Comparison of ENCODE assay signal across 13 cellular contexts in the genomic region with DNA sequence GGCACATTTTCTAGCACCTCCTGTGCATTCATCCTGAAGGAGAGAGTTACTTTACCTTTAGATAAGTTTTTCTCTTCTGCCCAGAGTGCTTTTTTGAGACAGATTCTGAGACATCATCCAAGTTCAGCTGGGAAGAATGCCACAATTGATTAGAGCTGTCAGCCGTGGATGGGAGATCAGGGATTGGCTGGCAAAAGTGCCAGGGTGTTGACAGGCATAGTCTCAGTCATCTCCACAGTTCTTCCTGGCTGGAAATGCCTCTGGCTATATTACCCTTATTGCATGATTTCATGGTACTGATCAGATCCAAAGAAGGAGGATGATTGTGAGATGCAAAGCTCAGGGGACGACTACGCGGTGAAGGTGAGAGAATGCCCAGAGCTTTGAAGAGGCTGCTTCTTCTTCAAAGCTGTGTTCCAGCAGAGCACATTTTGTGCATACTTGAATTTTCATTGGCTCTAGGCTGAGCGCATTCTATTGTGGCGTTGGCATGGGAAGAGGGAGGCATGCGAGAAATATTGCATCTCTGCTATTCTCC.
"Had no signal": no experiment of that assay in that cellular context is flagged by ENCODE, and none has a peak within 500 bp of the region (broad histone marks: within the 10 kb centered on the region; RNA-seq: fewer than 3 reads in every experiment).

No MANE protein-coding gene starts in this region.

- H3K27ac Mint-ChIP-seq: activated CD4-positive, alpha-beta memory T cell treated with anti-CD3 and anti-CD28 coated beads for 36 hours; activated naive CD8-positive, alpha-beta T cell treated with anti-CD3 and anti-CD28 coated beads, Interleukin-2, amount 10 ng/mL, durations not matched to agents 7 days and 5 days; activated T-helper 2 cell treated with anti-CD3 and anti-CD28 coated beads, Interferon-gamma antibody, Interleukin-2, Interleukin-4, amounts not matched to agents 10 μg/mL and 5 μg/mL and 100 μg/mL, durations not matched to agents 14 hours and 24 hours and 36 hours; dendritic cell treated with granulocyte-macrophage colony-stimulating factor and Interleukin-4, amounts not matched to agents 40 ng/mL and 50 ng/mL, for 4 days; stimulated activated naive B cell treated with anti-CD40 and anti-IgM and Interleukin-4, amounts not matched to agents 10 μg/mL and 1 μg/mL and 100 μg/mL, for 72 hours had no signal

- H3K4me1 Mint-ChIP-seq: activated naive CD8-positive, alpha-beta T cell treated with anti-CD3 and anti-CD28 coated beads, Interleukin-2, amount 10 ng/mL, durations not matched to agents 7 days and 5 days; stimulated activated naive B cell treated with anti-CD40 and anti-IgM and Interleukin-4, amounts not matched to agents 10 μg/mL and 1 μg/mL and 100 μg/mL, for 72 hours had no signal

- H3K27ac ChIP-seq: brain microvascular endothelial cell, WERI-Rb-1 had no signal

- H3K36me3 ChIP-seq: brain microvascular endothelial cell, WERI-Rb-1 had no signal

- H3K36me3 Mint-ChIP-seq: activated CD4-positive, alpha-beta memory T cell treated with anti-CD3 and anti-CD28 coated beads for 36 hours; activated naive CD8-positive, alpha-beta T cell treated with anti-CD3 and anti-CD28 coated beads, Interleukin-2, amount 10 ng/mL, durations not matched to agents 7 days and 5 days; stimulated activated naive B cell treated with anti-CD40 and anti-IgM and Interleukin-4, amounts not matched to agents 10 μg/mL and 1 μg/mL and 100 μg/mL, for 72 hours had no signal

- DNase-seq: activated CD4-positive, alpha-beta memory T cell treated with anti-CD3 and anti-CD28 coated beads for 36 hours; activated naive CD4-positive, alpha-beta T cell treated with Interleukin-2 at 50 U/mL for 16 hours; activated naive CD8-positive, alpha-beta T cell treated with anti-CD3 and anti-CD28 coated beads, Interleukin-2, amount 10 ng/mL, durations not matched to agents 7 days and 5 days; brain microvascular endothelial cell; effector memory CD4-positive, alpha-beta T cell; islet precursor cell; mammary epithelial cell; stimulated activated naive B cell treated with anti-CD40 and anti-IgM and Interleukin-4, amounts not matched to agents 10 μg/mL and 1 μg/mL and 100 μg/mL, for 72 hours; SW 1271; T-helper 2 cell; WERI-Rb-1 had no signal

- H3K9me3 Mint-ChIP-seq: activated CD4-positive, alpha-beta memory T cell treated with anti-CD3 and anti-CD28 coated beads for 36 hours; activated naive CD8-positive, alpha-beta T cell treated with anti-CD3 and anti-CD28 coated beads, Interleukin-2, amount 10 ng/mL, durations not matched to agents 7 days and 5 days; activated T-helper 2 cell treated with anti-CD3 and anti-CD28 coated beads, Interferon-gamma antibody, Interleukin-2, Interleukin-4, amounts not matched to agents 10 μg/mL and 5 μg/mL and 100 μg/mL, durations not matched to agents 14 hours and 24 hours and 36 hours had no signal

- H3K4me3 Mint-ChIP-seq: activated CD4-positive, alpha-beta memory T cell treated with anti-CD3 and anti-CD28 coated beads for 36 hours; activated naive CD8-positive, alpha-beta T cell treated with anti-CD3 and anti-CD28 coated beads, Interleukin-2, amount 10 ng/mL, durations not matched to agents 7 days and 5 days; dendritic cell treated with granulocyte-macrophage colony-stimulating factor and Interleukin-4, amounts not matched to agents 40 ng/mL and 50 ng/mL, for 4 days; stimulated activated naive B cell treated with anti-CD40 and anti-IgM and Interleukin-4, amounts not matched to agents 10 μg/mL and 1 μg/mL and 100 μg/mL, for 72 hours had no signal

- H3K27me3 ChIP-seq: brain microvascular endothelial cell had no signal

- H3K27me3 Mint-ChIP-seq: activated CD4-positive, alpha-beta memory T cell treated with anti-CD3 and anti-CD28 coated beads for 36 hours; activated naive CD8-positive, alpha-beta T cell treated with anti-CD3 and anti-CD28 coated beads, Interleukin-2, amount 10 ng/mL, durations not matched to agents 7 days and 5 days; dendritic cell treated with granulocyte-macrophage colony-stimulating factor and Interleukin-4, amounts not matched to agents 40 ng/mL and 50 ng/mL, for 4 days; stimulated activated naive B cell treated with anti-CD40 and anti-IgM and Interleukin-4, amounts not matched to agents 10 μg/mL and 1 μg/mL and 100 μg/mL, for 72 hours had no signal
